33 cellular contexts compared by ENCODE assay signal in the genomic region with DNA sequence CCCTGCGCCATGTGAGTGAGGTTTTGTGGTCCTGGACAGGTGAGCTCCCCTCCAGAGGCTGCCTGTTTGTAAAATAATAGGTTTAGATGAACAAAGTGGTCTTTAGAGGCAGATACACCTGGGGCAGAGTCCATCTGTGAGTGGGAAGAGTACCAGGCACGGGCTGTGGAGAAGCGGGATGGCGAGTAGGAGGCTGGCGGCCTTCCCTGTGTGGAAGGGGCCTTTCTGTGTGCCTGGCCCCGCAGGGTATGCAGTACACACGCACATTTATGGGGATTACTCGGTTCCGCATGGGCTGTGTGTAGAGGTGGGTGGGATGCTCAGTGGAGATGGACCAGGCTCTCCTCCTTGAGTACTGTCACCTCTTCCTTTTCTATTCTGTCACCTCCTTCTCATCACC.
"Had no signal": no experiment of that assay in that cellular context is flagged by ENCODE, and none has a peak within 500 bp of the region (broad histone marks: within the 10 kb centered on the region; RNA-seq: fewer than 3 reads in every experiment).

No MANE protein-coding gene starts in this region.

- H3K4me3 Mint-ChIP-seq: activated B cell treated with CpG ODN at 0.5 μM for 24 hours; activated CD8-positive, alpha-beta memory T cell treated with anti-CD3 and anti-CD28 coated beads, Interleukin-2, amount 10 ng/mL, durations not matched to agents 7 days and 5 days; activated CD8-positive, alpha-beta T cell treated with anti-CD3 and anti-CD28 coated beads, Interleukin-2, amount 10 ng/mL, durations not matched to agents 7 days and 5 days; activated naive CD4-positive, alpha-beta T cell treated with anti-CD3 and anti-CD28 coated beads for 36 hours; activated naive CD4-positive, alpha-beta T cell treated with anti-CD3 and anti-CD28 coated beads, Interleukin-2, amount 50 U/mL, for 24 hours; activated naive CD8-positive, alpha-beta T cell treated with anti-CD3 and anti-CD28 coated beads for 36 hours; activated naive CD8-positive, alpha-beta T cell treated with anti-CD3 and anti-CD28 coated beads, Interleukin-2, amount 50 U/mL, for 24 hours; activated T-helper 1 cell treated with anti-CD3 and anti-CD28 coated beads, Interleukin-12 subunit alpha, Interleukin-12 subunit beta, Interleukin-2, Interleukin-4 antibody, amounts not matched to agents 30 ng/mL and 10 ng/mL and 1 ng/mL, durations not matched to agents 14 hours and 24 hours and 36 hours; endodermal cell; T-helper 1 cell treated with Interleukin-12 subunit alpha and Interleukin-12 subunit beta and Interleukin-4 antibody, amounts not matched to agents 30 μg/mL and 1 μg/mL, for 36 hours; T-helper 2 cell treated with Interferon-gamma antibody and Interleukin-4, amounts not matched to agents 5 μg/mL and 100 μg/mL, for 36 hours had no signal

- H3K36me3 ChIP-seq: adrenal gland, colonic mucosa, gastroesophageal sphincter, heart right ventricle, WERI-Rb-1 had no signal

- H3K4me3 ChIP-seq: adrenal gland, body of pancreas, colonic mucosa, dorsolateral prefrontal cortex, gastroesophageal sphincter, heart right ventricle had no signal

- H3K27me3 Mint-ChIP-seq: activated CD8-positive, alpha-beta memory T cell treated with anti-CD3 and anti-CD28 coated beads, Interleukin-2, amount 10 ng/mL, durations not matched to agents 7 days and 5 days had no signal

- H3K9me3 Mint-ChIP-seq: activated B cell treated with CpG ODN at 0.5 μM for 24 hours; activated naive CD4-positive, alpha-beta T cell treated with anti-CD3 and anti-CD28 coated beads for 36 hours; activated naive CD4-positive, alpha-beta T cell treated with anti-CD3 and anti-CD28 coated beads, Interleukin-2, amount 50 U/mL, for 24 hours; activated naive CD8-positive, alpha-beta T cell treated with anti-CD3 and anti-CD28 coated beads for 36 hours; activated naive CD8-positive, alpha-beta T cell treated with anti-CD3 and anti-CD28 coated beads, Interleukin-2, amount 50 U/mL, for 24 hours; activated T-helper 1 cell treated with anti-CD3 and anti-CD28 coated beads, Interleukin-12 subunit alpha, Interleukin-12 subunit beta, Interleukin-2, Interleukin-4 antibody, amounts not matched to agents 30 ng/mL and 10 ng/mL and 1 ng/mL, durations not matched to agents 14 hours and 24 hours and 36 hours; activated T-helper 2 cell treated with anti-CD3 and anti-CD28 coated beads, Interferon-gamma antibody, Interleukin-2, Interleukin-4, amounts not matched to agents 10 μg/mL and 5 μg/mL and 100 μg/mL, durations not matched to agents 14 hours and 24 hours and 36 hours; endodermal cell; T-helper 1 cell treated with Interleukin-12 subunit alpha and Interleukin-12 subunit beta and Interleukin-4 antibody, amounts not matched to agents 30 μg/mL and 1 μg/mL, for 36 hours; T-helper 2 cell treated with Interferon-gamma antibody and Interleukin-4, amounts not matched to agents 5 μg/mL and 100 μg/mL, for 36 hours had no signal

- ATAC-seq: activated CD4-positive, CD25-positive, alpha-beta regulatory T cell treated with anti-CD3 and anti-CD28 coated beads, Interleukin-2, amount 50 U/mL, for 24 hours; activated CD8-positive, alpha-beta memory T cell treated with anti-CD3 and anti-CD28 coated beads, Interleukin-2, amount 10 ng/mL, durations not matched to agents 7 days and 5 days; activated CD8-positive, alpha-beta T cell treated with anti-CD3 and anti-CD28 coated beads, Interleukin-2, amount 10 ng/mL, durations not matched to agents 7 days and 5 days; activated naive CD8-positive, alpha-beta T cell treated with anti-CD3 and anti-CD28 coated beads, Interleukin-2, amount 50 U/mL, for 24 hours; body of pancreas; esophagus mucosa; gastroesophageal sphincter had no signal

- DNase-seq: activated B cell treated with CpG ODN at 0.5 μM for 24 hours; activated CD4-positive, alpha-beta T cell treated with anti-CD3 and anti-CD28 coated beads for 48 hours; activated CD4-positive, alpha-beta T cell treated with anti-CD3 and anti-CD28 coated beads, Interleukin-2, amount 50 U/mL, for 1 hour; activated CD4-positive, alpha-beta T cell treated with anti-CD3 and anti-CD28 coated beads, Interleukin-2, amount 50 U/mL, for 48 hours; activated CD8-positive, alpha-beta memory T cell treated with anti-CD3 and anti-CD28 coated beads, Interleukin-2, amount 10 ng/mL, durations not matched to agents 7 days and 5 days; activated CD8-positive, alpha-beta memory T cell treated with anti-CD3 and anti-CD28 coated beads, Interleukin-2, amount 50 U/mL, for 4 hours; activated CD8-positive, alpha-beta T cell treated with anti-CD3 and anti-CD28 coated beads, Interleukin-2, amount 10 ng/mL, durations not matched to agents 7 days and 5 days; activated effector memory CD4-positive, alpha-beta T cell treated with anti-CD3 and anti-CD28 coated beads, Interleukin-2, amount 50 U/mL, for 16 hours; activated naive CD4-positive, alpha-beta T cell treated with anti-CD3 and anti-CD28 coated beads for 36 hours; activated naive CD8-positive, alpha-beta T cell treated with anti-CD3 and anti-CD28 coated beads for 36 hours; activated naive CD8-positive, alpha-beta T cell treated with anti-CD3 and anti-CD28 coated beads, Interleukin-2, amount 50 U/mL, for 24 hours; activated T-cell treated with anti-CD3 and anti-CD28 coated beads, Interleukin-2, amount 50 U/mL, for 1 hour; activated T-cell treated with anti-CD3 and anti-CD28 coated beads, Interleukin-2, amount 50 U/mL, for 48 hours; adrenal gland; amygdala; body of pancreas; caudate nucleus; colonic mucosa; dorsolateral prefrontal cortex; effector memory CD4-positive, alpha-beta T cell; endodermal cell; foreskin melanocyte; heart right ventricle; T1000; WERI-Rb-1 had no signal

- H3K9me3 ChIP-seq: adrenal gland, body of pancreas, colonic mucosa, gastroesophageal sphincter, heart right ventricle had no signal

- H3K36me3 Mint-ChIP-seq: activated CD8-positive, alpha-beta memory T cell treated with anti-CD3 and anti-CD28 coated beads, Interleukin-2, amount 10 ng/mL, durations not matched to agents 7 days and 5 days; activated naive CD4-positive, alpha-beta T cell treated with anti-CD3 and anti-CD28 coated beads, Interleukin-2, amount 50 U/mL, for 24 hours; activated naive CD8-positive, alpha-beta T cell treated with anti-CD3 and anti-CD28 coated beads for 36 hours had no signal

- H3K27ac ChIP-seq: adrenal gland, body of pancreas, colonic mucosa, gastroesophageal sphincter, WERI-Rb-1 had no signal

- H3K27ac Mint-ChIP-seq: activated B cell treated with CpG ODN at 0.5 μM for 24 hours; activated CD8-positive, alpha-beta memory T cell treated with anti-CD3 and anti-CD28 coated beads, Interleukin-2, amount 10 ng/mL, durations not matched to agents 7 days and 5 days; activated CD8-positive, alpha-beta T cell treated with anti-CD3 and anti-CD28 coated beads, Interleukin-2, amount 10 ng/mL, durations not matched to agents 7 days and 5 days; activated naive CD4-positive, alpha-beta T cell treated with anti-CD3 and anti-CD28 coated beads for 36 hours; activated naive CD4-positive, alpha-beta T cell treated with anti-CD3 and anti-CD28 coated beads, Interleukin-2, amount 50 U/mL, for 24 hours; activated naive CD8-positive, alpha-beta T cell treated with anti-CD3 and anti-CD28 coated beads for 36 hours; activated naive CD8-positive, alpha-beta T cell treated with anti-CD3 and anti-CD28 coated beads, Interleukin-2, amount 50 U/mL, for 24 hours; activated T-helper 1 cell treated with anti-CD3 and anti-CD28 coated beads, Interleukin-12 subunit alpha, Interleukin-12 subunit beta, Interleukin-2, Interleukin-4 antibody, amounts not matched to agents 30 ng/mL and 10 ng/mL and 1 ng/mL, durations not matched to agents 14 hours and 24 hours and 36 hours; activated T-helper 2 cell treated with anti-CD3 and anti-CD28 coated beads, Interferon-gamma antibody, Interleukin-2, Interleukin-4, amounts not matched to agents 10 μg/mL and 5 μg/mL and 100 μg/mL, durations not matched to agents 14 hours and 24 hours and 36 hours; endodermal cell; T-helper 1 cell treated with Interleukin-12 subunit alpha and Interleukin-12 subunit beta and Interleukin-4 antibody, amounts not matched to agents 30 μg/mL and 1 μg/mL, for 36 hours; T-helper 2 cell treated with Interferon-gamma antibody and Interleukin-4, amounts not matched to agents 5 μg/mL and 100 μg/mL, for 36 hours had no signal

- H3K27me3 ChIP-seq: adrenal gland, body of pancreas, colonic mucosa, dorsolateral prefrontal cortex, gastroesophageal sphincter, heart right ventricle had no signal

- H3K4me1 Mint-ChIP-seq: activated B cell treated with CpG ODN at 0.5 μM for 24 hours; activated CD8-positive, alpha-beta memory T cell treated with anti-CD3 and anti-CD28 coated beads, Interleukin-2, amount 10 ng/mL, durations not matched to agents 7 days and 5 days; activated naive CD4-positive, alpha-beta T cell treated with anti-CD3 and anti-CD28 coated beads, Interleukin-2, amount 50 U/mL, for 24 hours; activated naive CD8-positive, alpha-beta T cell treated with anti-CD3 and anti-CD28 coated beads, Interleukin-2, amount 50 U/mL, for 24 hours had no signal
